ENCODE assay signal across 7 cellular contexts in the genomic region with DNA sequence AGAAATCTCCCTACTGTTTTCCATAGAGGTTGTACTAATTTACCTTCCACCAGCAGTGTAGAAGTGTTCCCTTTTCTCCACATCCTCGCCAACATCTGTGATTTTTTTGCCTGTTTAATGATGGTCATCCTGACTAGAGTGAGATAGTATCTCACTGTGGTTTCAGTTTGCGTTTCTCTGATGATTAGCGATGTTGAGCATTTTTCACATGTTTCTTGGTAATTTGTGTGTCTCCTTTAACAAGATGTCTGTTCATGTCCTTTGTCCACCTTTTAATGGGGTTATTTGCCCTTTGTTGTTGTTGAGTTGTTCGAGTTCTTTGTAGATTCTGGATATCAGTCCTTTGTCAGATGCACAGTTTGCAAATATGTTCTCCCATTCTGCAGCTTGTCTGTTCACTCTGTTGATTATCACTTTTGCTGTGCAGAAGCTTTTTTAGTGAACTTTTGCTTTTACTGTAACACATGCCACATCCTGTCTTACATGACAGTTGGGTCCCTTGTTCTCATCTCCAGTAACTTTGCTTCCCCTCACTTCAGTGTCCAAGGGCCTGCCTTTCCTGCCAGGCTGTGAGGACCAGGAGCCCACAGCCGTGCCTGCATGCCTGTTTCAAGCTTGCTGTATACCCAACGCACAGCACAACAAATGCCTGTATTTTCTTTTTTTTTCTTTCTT.
A peak's percentile ranks its signal among the peaks of the same experiment; 100 is the strongest.
DNase-seq lines count a peak whose midpoint lies in the region; ATAC-seq lines count a peak whose summit lies in the region.

No MANE protein-coding gene starts in this region.

- H3K9me3 Mint-ChIP-seq in naive thymus-derived CD8-positive, alpha-beta T cell, result no peaks in the 10 kb centered on the region

- POLR2A ChIA-PET in naive thymus-derived CD8-positive, alpha-beta T cell (lab: Charles Lee), result interaction anchor here (0.6 to 1.0 kb wide), 3 partner anchors 9 to 637 kb away, joined by 3 to 8 read pairs (median 4); no protein-coding TSS in a partner anchor

- ATAC-seq in GM18868 (IDR thresholded peaks at IDR 0.05; ENCODE audit: unreplicated experiment) (peak; percentile 54), HG02623 (IDR thresholded peaks at IDR 0.05; ENCODE audit: unreplicated experiment) (peak; percentile 74), HG03520 (IDR thresholded peaks at IDR 0.05; ENCODE audit: unreplicated experiment) (no peak)
- peak; percentile 77 to 84 for ATAC-seq in naive thymus-derived CD8-positive, alpha-beta T cell

- DNase-seq in NAMALWA (ENCODE audit: low spot score), result peak; percentile 27
- peak in 5 of 10 donors; percentile 6 to 53 (median 21) for DNase-seq in naive thymus-derived CD8-positive, alpha-beta T cell
- DNase-seq in NCI-H526 (lab: John Stamatoyannopoulos, UW), result no peak
- DNase-seq in GOT3 (lab: John Stamatoyannopoulos, UW), result no peak

- H3K4me1 Mint-ChIP-seq in naive thymus-derived CD8-positive, alpha-beta T cell, result peaks cover 23 to 62% (median 52%) of the 10 kb centered on the region in 4 donors

- peak overlapping the region; percentile 6 to 94 (median 88) for H3K27ac Mint-ChIP-seq in naive thymus-derived CD8-positive, alpha-beta T cell

- H3K4me3 Mint-ChIP-seq in naive thymus-derived CD8-positive, alpha-beta T cell, result peak overlapping the region; percentile 64 to 87 (median 82)

- H3K27me3 Mint-ChIP-seq in naive thymus-derived CD8-positive, alpha-beta T cell, result no peaks in the 10 kb centered on the region

- no peaks in the 10 kb centered on the region for H3K36me3 Mint-ChIP-seq in naive thymus-derived CD8-positive, alpha-beta T cell
